Comparison of ENCODE assay signal across 29 cellular contexts in genomic region chr3:78277220-78277619, GRCh38.
DNase-seq lines count a peak whose midpoint lies in the region; ATAC-seq, FAIRE-seq and TF ChIP-seq lines count a peak whose summit lies in the region.
"Had no signal": no experiment of that assay in that cellular context is flagged by ENCODE, and none has a peak within 500 bp of the region (broad histone marks: within the 10 kb centered on the region; RNA-seq: fewer than 3 reads in every experiment).

No MANE protein-coding gene starts in this region.

- no peak overlapping the region for H3K4me3 ChIP-seq in Karpas-422 (ENCODE audit: low read length)
- H3K4me3 ChIP-seq: esophagus squamous epithelium, stomach, tibial nerve had no signal

- H2AFZ ChIP-seq in Karpas-422 (ENCODE audit: low read length), result peak overlapping the region; percentile 53; the same call in 1 of the 2 replicates

- no peaks in the 10 kb centered on the region for H3K27me3 ChIP-seq in Karpas-422 (ENCODE audit: low read length)
- H3K27me3 ChIP-seq: esophagus squamous epithelium, stomach, tibial nerve had no signal

- H3K79me2 ChIP-seq in Karpas-422 (ENCODE audit: low read length), result no peaks in the 10 kb centered on the region

- H3K36me3 ChIP-seq in Karpas-422 (ENCODE audit: insufficient read depth, low read length), result no peaks in the 10 kb centered on the region
- H3K36me3 ChIP-seq: esophagus squamous epithelium, stomach, tibial nerve had no signal

- ATAC-seq in GM21526 (IDR thresholded peaks at IDR 0.05; ENCODE audit: low FRiP score, unreplicated experiment), result peak; percentile 64
- peak; percentile 74 for ATAC-seq in HG02973 (IDR thresholded peaks at IDR 0.05; ENCODE audit: unreplicated experiment)
- ATAC-seq: activated CD8-positive, alpha-beta memory T cell treated with anti-CD3 and anti-CD28 coated beads, Interleukin-2, amount 10 ng/mL, durations not matched to agents 7 days and 5 days; left lobe of liver; SK-N-SH treated with all-trans-retinoic acid at 6 μM for 48 hours had no signal

- H3K9ac ChIP-seq in Karpas-422 (ENCODE audit: low read length), result no peak overlapping the region

- peak overlapping the region; percentile 28 for H3K4me2 ChIP-seq in Karpas-422 (ENCODE audit: low read depth, low read length, poor library complexity, severe bottlenecking)

- H3K9me2 ChIP-seq in Karpas-422 (replicated peaks; ENCODE audit: insufficient read depth, low read length), result no peaks in the 10 kb centered on the region

- H3K27ac ChIP-seq in Karpas-422 (ENCODE audit: low read length), result no peak overlapping the region
- H3K27ac ChIP-seq: 22Rv1, esophagus squamous epithelium, stomach, tibial nerve had no signal

- H3K4me1 ChIP-seq in Karpas-422 (ENCODE audit: low read length), result peaks cover 13% of the 10 kb centered on the region
- H3K4me1 ChIP-seq: esophagus squamous epithelium, stomach, tibial nerve had no signal

- H3K27ac Mint-ChIP-seq in chondrocyte (ENCODE audit: unreplicated experiment), result no peak overlapping the region
- H3K27ac Mint-ChIP-seq: activated CD8-positive, alpha-beta memory T cell treated with anti-CD3 and anti-CD28 coated beads, Interleukin-2, amount 10 ng/mL, durations not matched to agents 7 days and 5 days; activated naive CD4-positive, alpha-beta T cell treated with anti-CD3 and anti-CD28 coated beads for 36 hours; CD4-positive, CD25-positive, alpha-beta regulatory T cell; endodermal cell had no signal

- H3K4me3 Mint-ChIP-seq in chondrocyte (ENCODE audit: unreplicated experiment), result no peak overlapping the region
- H3K4me3 Mint-ChIP-seq: activated CD8-positive, alpha-beta memory T cell treated with anti-CD3 and anti-CD28 coated beads, Interleukin-2, amount 10 ng/mL, durations not matched to agents 7 days and 5 days; activated naive CD4-positive, alpha-beta T cell treated with anti-CD3 and anti-CD28 coated beads for 36 hours; CD4-positive, CD25-positive, alpha-beta regulatory T cell; endodermal cell had no signal

- no peaks in the 10 kb centered on the region for H3K27me3 Mint-ChIP-seq in chondrocyte (ENCODE audit: low read depth)
- H3K27me3 Mint-ChIP-seq: activated CD8-positive, alpha-beta memory T cell treated with anti-CD3 and anti-CD28 coated beads, Interleukin-2, amount 10 ng/mL, durations not matched to agents 7 days and 5 days; CD4-positive, CD25-positive, alpha-beta regulatory T cell had no signal

- no peaks in the 10 kb centered on the region for H3K4me1 Mint-ChIP-seq in chondrocyte (ENCODE audit: low read depth)
- H3K4me1 Mint-ChIP-seq: activated CD8-positive, alpha-beta memory T cell treated with anti-CD3 and anti-CD28 coated beads, Interleukin-2, amount 10 ng/mL, durations not matched to agents 7 days and 5 days; CD4-positive, CD25-positive, alpha-beta regulatory T cell; endodermal cell had no signal

- no peaks in the 10 kb centered on the region for H3K9me3 Mint-ChIP-seq in chondrocyte (ENCODE audit: low read depth)

- H3K36me3 Mint-ChIP-seq in chondrocyte (ENCODE audit: low read depth), result no peaks in the 10 kb centered on the region
- H3K36me3 Mint-ChIP-seq: activated CD8-positive, alpha-beta memory T cell treated with anti-CD3 and anti-CD28 coated beads, Interleukin-2, amount 10 ng/mL, durations not matched to agents 7 days and 5 days; CD4-positive, CD25-positive, alpha-beta regulatory T cell had no signal

- H3K9me3 ChIP-seq in Karpas-422 (ENCODE audit: low read length), result no peaks in the 10 kb centered on the region
- H3K9me3 ChIP-seq: esophagus squamous epithelium, stomach, tibial nerve had no signal

- no peak for TF ChIP-seq POLR2A in GM12891 (IDR thresholded peaks at IDR 0.05; ENCODE audit: low read depth, low read length)

- H4K20me1 ChIP-seq in Karpas-422 (ENCODE audit: insufficient read depth, low read depth, low read length), result no peaks in the 10 kb centered on the region

- TF ChIP-seq CTCF in chondrocyte (IDR thresholded peaks at IDR 0.05), result no peak

- peak; percentile 9 for FAIRE-seq in GM12891 (lab: Jason Lieb, UNC)
- FAIRE-seq: frontal cortex, H54 had no signal

- DNase-seq in GM12891 (ENCODE audit: insufficient read length, low spot score), result no peak
- no peak for DNase-seq in Karpas-422
- no peak for DNase-seq in chondrocyte (ENCODE audit: low spot score)
- no peak for DNase-seq in T-helper 2 cell
- DNase-seq in HUDEP-2 (lab: John Stamatoyannopoulos, UW; ENCODE audit: unreplicated experiment in 76 of 76), result no peak
- DNase-seq in COLO829 (ENCODE audit: low spot score), result no peak
- DNase-seq: activated CD4-positive, alpha-beta T cell treated with anti-CD3 and anti-CD28 coated beads, Interleukin-2, amount 50 U/mL, for 1 hour; activated CD8-positive, alpha-beta memory T cell treated with anti-CD3 and anti-CD28 coated beads, Interleukin-2, amount 10 ng/mL, durations not matched to agents 7 days and 5 days; activated naive CD4-positive, alpha-beta T cell treated with anti-CD3 and anti-CD28 coated beads for 36 hours; CD4-positive, CD25-positive, alpha-beta regulatory T cell; cortex of kidney; DMS153; endodermal cell; esophagus squamous epithelium; IMR-90; mesendoderm; NCI-H2081 treated with DMSO at 0.1 percent for 48 hours; NCI-H82; nucleus accumbens; stimulated activated CD8-positive, alpha-beta memory T cell treated with anti-CD3 and anti-CD28 coated beads, Interleukin-4, amount 100 ng/mL, for 48 hours; stomach had no signal

TF ChIP-seq in GM12891, 5 proteins besides CTCF, POLR2A, EP300 and RAD21:
- TF ChIP-seq TAF1 (IDR thresholded peaks at IDR 0.05; ENCODE audit: low read depth, low read length), result no peak
- peak; percentile 59 for TF ChIP-seq SPI1 (IDR thresholded peaks at IDR 0.05; ENCODE audit: low read depth, low read length)
